Comparison of ENCODE assay signal across 1 cellular context in genomic region chr17:50833396-50834125, GRCh38.
TF ChIP-seq lines count a peak whose summit lies in the region.

No MANE protein-coding gene starts in this region.

TF ChIP-seq in GM23338, 12 proteins besides CTCF, POLR2A, EP300 and RAD21 (continued from another document):
- TF ChIP-seq ZNF462 (CRISPR knock-in tag; IDR thresholded peaks at IDR 0.05), result no peak
- TF ChIP-seq STAT1 (IDR thresholded peaks at IDR 0.05; ENCODE audit: unreplicated experiment), result no peak
- TF ChIP-seq NANOG (IDR thresholded peaks at IDR 0.05; ENCODE audit: borderline replicate concordance), result no peak
- no peak for TF ChIP-seq EZH2 (IDR thresholded peaks at IDR 0.05; ENCODE audit: low read depth, unreplicated experiment)
- no peak for TF ChIP-seq JUNB (IDR thresholded peaks at IDR 0.05; ENCODE audit: unreplicated experiment)
- TF ChIP-seq CREB1 (CRISPR knock-in tag; IDR thresholded peaks at IDR 0.05; ENCODE audit: low read depth), result no peak
- TF ChIP-seq EZH2phosphoT487 (IDR thresholded peaks at IDR 0.05; ENCODE audit: unreplicated experiment), result no peak
TF ChIP-seq in GM23338: peak in this region for 0.
